9 cellular contexts compared by ENCODE assay signal in genomic region chr2:108637304-108637669, GRCh38.
DNase-seq lines count a peak whose midpoint lies in the region; ATAC-seq, FAIRE-seq and TF ChIP-seq lines count a peak whose summit lies in the region.
"Had no signal": no experiment of that assay in that cellular context is flagged by ENCODE, and none has a peak within 500 bp of the region (broad histone marks: within the 10 kb centered on the region; RNA-seq: fewer than 3 reads in every experiment).

No MANE protein-coding gene starts in this region.

- H4K20me1 ChIP-seq in astrocyte (ENCODE audit: insufficient read depth, low read length), result peaks cover 35% of the 10 kb centered on the region

- H3K36me3 ChIP-seq in astrocyte (ENCODE audit: insufficient read depth, low read length) (no peaks in the 10 kb centered on the region), transverse colon (no peaks in the 10 kb centered on the region), WERI-Rb-1 (no peaks in the 10 kb centered on the region)

- no peak for FAIRE-seq in astrocyte (lab: Jason Lieb, UNC)
- FAIRE-seq: GM18507 had no signal

- DNase-seq in AG20443 (ENCODE audit: low spot score), result peak; percentile 58
- peak; percentile 97 for DNase-seq in astrocyte (ENCODE audit: low read depth)
- DNase-seq in kidney glomerular epithelial cell (lab: John Stamatoyannopoulos, UW), result peak; percentile 85
- no peak for DNase-seq in transverse colon
- no peak for DNase-seq in NCI-H2081 (lab: John Stamatoyannopoulos, UW)
- DNase-seq in NCI-H2107 (lab: John Stamatoyannopoulos, UW), result no peak
- no peak for DNase-seq in WERI-Rb-1

- no peak for TF ChIP-seq EP300 in transverse colon (IDR thresholded peaks at IDR 0.05; ENCODE audit: low read depth)

- H3K4me2 ChIP-seq in astrocyte (ENCODE audit: low read length), result peak overlapping the region; percentile 72

- peaks cover 83% of the 10 kb centered on the region for H3K79me2 ChIP-seq in astrocyte (ENCODE audit: insufficient read depth, low read length)

- H3K27ac Mint-ChIP-seq in astrocyte (ENCODE audit: unreplicated experiment), result peak overlapping the region; percentile 94

- TF ChIP-seq CTCF in astrocyte (IDR thresholded peaks at IDR 0.05; ENCODE audit: insufficient read depth, low read depth, low read length) (no peak), transverse colon (IDR thresholded peaks at IDR 0.05) (no peak), WERI-Rb-1 (IDR thresholded peaks at IDR 0.05; ENCODE audit: low read depth, low read length) (no peak)

- WGBS in transverse colon (ENCODE audit: low coverage in 1 of 2), 2 donors, result 35 to 49% methylated on average over 4 of the region's 4 CpGs

- peaks cover 5% of the 10 kb centered on the region for H3K36me3 Mint-ChIP-seq in astrocyte (ENCODE audit: low read depth, unreplicated experiment)

- no peaks in the 10 kb centered on the region for H3K27me3 Mint-ChIP-seq in astrocyte (ENCODE audit: low read depth, unreplicated experiment)

- ATAC-seq in HG02610 (IDR thresholded peaks at IDR 0.05; ENCODE audit: unreplicated experiment), result peak; percentile 79

- H3K4me3 ChIP-seq in astrocyte (ENCODE audit: insufficient read depth, low read depth, low read length) (no peak overlapping the region), transverse colon (no peak overlapping the region), WERI-Rb-1 (ENCODE audit: low read depth, low read length) (no peak overlapping the region)

- intact Hi-C loops in transverse colon (cut with DNase I; ENCODE audit: low total_unique reads), result no loop called here

- H3K4me1 ChIP-seq in astrocyte (ENCODE audit: insufficient read depth, low read length), result peaks cover 72% of the 10 kb centered on the region
- peaks cover 16 to 72% (median 38%) of the 10 kb centered on the region in 4 donors for H3K4me1 ChIP-seq in transverse colon

- no peak for TF ChIP-seq POLR2A in transverse colon (IDR thresholded peaks at IDR 0.05)

- peak overlapping the region; percentile 80 for H3K9ac ChIP-seq in astrocyte (ENCODE audit: low read length)

- peaks cover 87% of the 10 kb centered on the region for H3K4me1 Mint-ChIP-seq in astrocyte (ENCODE audit: low read depth, unreplicated experiment)

- no peak overlapping the region for H2AFZ ChIP-seq in astrocyte (ENCODE audit: low read depth, low read length)

- no peak overlapping the region for H3K4me3 Mint-ChIP-seq in astrocyte (ENCODE audit: unreplicated experiment)

- peak overlapping the region; percentile 93 for H3K27ac ChIP-seq in astrocyte (ENCODE audit: low read depth, low read length)
- H3K27ac ChIP-seq in transverse colon, result peak overlapping the region in 3 of 4 donors; percentile 17 to 41 (median 37)
- no peak overlapping the region for H3K27ac ChIP-seq in WERI-Rb-1

- H3K27me3 ChIP-seq in astrocyte (ENCODE audit: insufficient read depth, low read length) (no peaks in the 10 kb centered on the region), transverse colon (no peaks in the 10 kb centered on the region), WERI-Rb-1 (ENCODE audit: insufficient read depth, low read depth, severe bottlenecking) (no peaks in the 10 kb centered on the region)

- in situ Hi-C loops in transverse colon (cut with MboI; ENCODE audit: low pct_ligation_motif_present in 1 of 4, low pct_unique_long_range_greater_than_20kb in 1 of 4, low sequenced_read_pairs in 3 of 4), result no loop called here

- no peaks in the 10 kb centered on the region for H3K9me3 Mint-ChIP-seq in astrocyte (ENCODE audit: unreplicated experiment)

- H3K9me3 ChIP-seq in astrocyte (ENCODE audit: insufficient read depth, low read depth, low read length), result no peaks in the 10 kb centered on the region
- no peaks in the 10 kb centered on the region for H3K9me3 ChIP-seq in transverse colon
- no peaks in the 10 kb centered on the region for H3K9me3 ChIP-seq in WERI-Rb-1 (ENCODE audit: severe bottlenecking)

Comparison
In these comparisons a context has a peak if more than half of its experiments do, and no peak if none do; other contexts are left out.
1. DNase-seq: peak in AG20443 (single experiment), astrocyte (single experiment) and kidney glomerular epithelial cell (single experiment); none in transverse colon (single experiment), NCI-H2081 (0 of 2), NCI-H2107 (single experiment) and WERI-Rb-1 (single experiment).